In genomic region chr5:79237735-79238560, GRCh38 we compare ENCODE assay signal across 8 cellular contexts. TPM values are rescaled to one million over a fixed set of nuclear protein-coding genes. Genes with fewer than 3 reads are reported as not detected.
DNase-seq lines count a peak whose midpoint lies in the region; ATAC-seq and TF ChIP-seq lines count a peak whose summit lies in the region.

No MANE protein-coding gene starts in this region.

- H3F3A ChIP-seq in PC-3 (ENCODE audit: low read length, unreplicated experiment), result no peaks in the 10 kb centered on the region

- H3K9me3 ChIP-seq in PC-3 (ENCODE audit: low read length) (no peaks in the 10 kb centered on the region), esophagus squamous epithelium (no peaks in the 10 kb centered on the region)

- peak overlapping the region; percentile 79 for H2AFZ ChIP-seq in PC-3 (ENCODE audit: low read length)

- H3K9me2 ChIP-seq in PC-3 (replicated peaks; ENCODE audit: low read length), result no peaks in the 10 kb centered on the region

- peak; percentile 1 for ATAC-seq in PC-3

- peak overlapping the region; percentile 73 for H3K9ac ChIP-seq in PC-3 (ENCODE audit: low read length)

- CTCF ChIA-PET in PC-3 (lab: Charles Lee), result interaction anchor here (0.7 to 1.1 kb wide), 2 partner anchors 37 to 105 kb away, joined by 3 to 19 read pairs; no protein-coding TSS in a partner anchor

- H3K36me3 ChIP-seq in PC-3 (ENCODE audit: low read depth, low read length), result no peaks in the 10 kb centered on the region
- no peaks in the 10 kb centered on the region for H3K36me3 ChIP-seq in esophagus squamous epithelium

- TF ChIP-seq POLR2A in esophagus squamous epithelium (IDR thresholded peaks at IDR 0.05), result no peak

- peak overlapping the region; percentile 80 for H3K27ac Mint-ChIP-seq in progenitor cell of endocrine pancreas

- peak overlapping the region; percentile 96 for H3K4me3 Mint-ChIP-seq in progenitor cell of endocrine pancreas (ENCODE audit: low read depth)

- TSS peak; percentile 27 for BruUV-seq in PC-3 (replicated peaks; lab: Mats Ljungman, UMichigan)

- POLR2A ChIA-PET in PC-3 (lab: Charles Lee; ENCODE audit: unreplicated experiment), result no interaction called here

- H3K27me3 ChIP-seq in PC-3 (ENCODE audit: low read length), result no peaks in the 10 kb centered on the region
- H3K27me3 ChIP-seq in esophagus squamous epithelium, result no peaks in the 10 kb centered on the region

- peaks cover 67% of the 10 kb centered on the region for H3K79me2 ChIP-seq in PC-3 (ENCODE audit: low read length)

- 14% methylated on average over 9 to 14 of the region's 14 CpGs for WGBS in esophagus squamous epithelium, 2 donors

- 0 out of 2 replicates have a peak, but pooled peaks cover 4% of the 10 kb centered on the region for H4K20me1 ChIP-seq in PC-3 (ENCODE audit: low read length)

- H3K9me3 Mint-ChIP-seq in progenitor cell of endocrine pancreas (ENCODE audit: low read depth), result no peaks in the 10 kb centered on the region

- H3K4me1 ChIP-seq in PC-3 (ENCODE audit: insufficient read depth, low read length) (peaks cover 25% of the 10 kb centered on the region), esophagus squamous epithelium (peaks cover 0 to 65% (median 15%) of the 10 kb centered on the region in 3 donors)

- peaks cover 14% of the 10 kb centered on the region for H3K4me1 Mint-ChIP-seq in progenitor cell of endocrine pancreas (ENCODE audit: low read depth)

- peak overlapping the region; percentile 95 for H3K4me2 ChIP-seq in PC-3 (ENCODE audit: low read length)

- TF ChIP-seq CTCF in PC-3 (conservative IDR thresholded peaks at IDR 0.05; ENCODE audit: low read depth, low read length) (no peak), esophagus squamous epithelium (IDR thresholded peaks at IDR 0.05) (no peak), progenitor cell of endocrine pancreas (IDR thresholded peaks at IDR 0.05; ENCODE audit: unreplicated experiment) (no peak)

- DNase-seq in NCI-H748 treated with DMSO at 0.1 percent for 48 hours (lab: John Stamatoyannopoulos, UW) (peak; percentile 53), NCI-H748 (lab: John Stamatoyannopoulos, UW; ENCODE audit: unreplicated experiment) (no peak), PC-3 (no peak), esophagus squamous epithelium (lab: John Stamatoyannopoulos, UW) (no peak), progenitor cell of endocrine pancreas (ENCODE audit: low spot score, unreplicated experiment) (no peak), NCI-H446 treated with DMSO at 0.1 percent for 48 hours (lab: John Stamatoyannopoulos, UW) (no peak), occipital lobe (lab: John Stamatoyannopoulos, UW) (no peak), HuH-7 (ENCODE audit: low spot score) (no peak)

- H3K27me3 Mint-ChIP-seq in progenitor cell of endocrine pancreas, result no peaks in the 10 kb centered on the region

- H3K36me3 Mint-ChIP-seq in progenitor cell of endocrine pancreas (ENCODE audit: insufficient read depth), result no peaks in the 10 kb centered on the region

- peak overlapping the region; percentile 4 for H3K27ac ChIP-seq in PC-3 (ENCODE audit: low read length)
- peak overlapping the region; percentile 94 to 96 (median 95) for H3K27ac ChIP-seq in esophagus squamous epithelium

- H3K4me3 ChIP-seq in PC-3 (ENCODE audit: low read length), result peak overlapping the region; percentile 81
- H3K4me3 ChIP-seq in esophagus squamous epithelium, result peak overlapping the region; percentile 85 to 95 (median 89)

- intact Hi-C loops in PC-3 (cut with micrococcal nuclease), result loop anchor here (2.0 kb wide), 1 partner anchor 227 kb away; no protein-coding TSS in a partner anchor
- intact Hi-C loops in esophagus squamous epithelium (cut with DNase I), result no loop called here

RNA-seq across cellular contexts. Expression of gene JMY, which starts 2.0 kb away (rescaled TPM):
- 4.3 and 5.7 TPM in 2 replicates for total RNA-seq in PC-3 (2014; rRNA removed)
- total RNA-seq in esophagus squamous epithelium, result 10 to 100 TPM in 1 of 4 donors, 1 to 10 TPM in 3; 5.8 to 15.8 (median 8.9) TPM
- 13.9 and 15.0 TPM in 2 replicates for total RNA-seq in progenitor cell of endocrine pancreas
- 48.7 TPM for total RNA-seq in occipital lobe
